In the genomic region with DNA sequence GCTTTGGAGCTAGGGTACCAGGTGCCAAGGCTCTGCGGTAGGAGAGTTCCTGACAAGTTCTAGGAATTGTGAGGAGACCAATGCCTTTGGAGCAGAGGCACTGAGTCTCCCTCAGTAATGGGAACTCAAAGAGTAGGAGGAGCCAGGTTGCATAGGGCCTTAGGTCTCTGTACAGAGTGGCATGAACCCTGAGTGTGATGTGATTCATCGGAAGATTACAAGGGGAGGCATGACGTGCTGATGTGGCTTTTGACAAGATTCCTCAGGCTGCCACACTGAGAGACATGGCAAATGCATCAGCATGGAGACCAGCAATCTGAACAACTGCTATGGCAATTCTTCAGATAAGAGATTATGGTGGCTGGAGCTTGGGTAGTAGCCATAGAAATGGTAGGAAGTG, we compare ENCODE assay signal across 20 cellular contexts.
DNase-seq lines count a peak whose midpoint lies in the region; ATAC-seq and TF ChIP-seq lines count a peak whose summit lies in the region.
"Had no signal": no experiment of that assay in that cellular context is flagged by ENCODE, and none has a peak within 500 bp of the region (broad histone marks: within the 10 kb centered on the region; RNA-seq: fewer than 3 reads in every experiment).

No MANE protein-coding gene starts in this region.

- no peak for ATAC-seq in GM19035 (IDR thresholded peaks at IDR 0.05; ENCODE audit: unreplicated experiment)
- ATAC-seq: activated CD4-positive, CD25-positive, alpha-beta regulatory T cell treated with anti-CD3 and anti-CD28 coated beads, Interleukin-2, amount 50 U/mL, for 24 hours; body of pancreas; pancreas had no signal

- DNase-seq in HFFc6 (peak; percentile 33), RKO (ENCODE audit: low spot score) (peak; percentile 52), fibroblast of villous mesenchyme (ENCODE audit: low read depth) (peak; percentile 44), BE2C (no peak), NCI-H2081 (lab: John Stamatoyannopoulos, UW) (no peak), NCI-H146 (lab: John Stamatoyannopoulos, UW) (no peak)
- DNase-seq: activated CD4-positive, alpha-beta memory T cell treated with anti-CD3 and anti-CD28 coated beads, Interleukin-2, amount 10 ng/mL, durations not matched to agents 7 days and 5 days; activated effector memory CD4-positive, alpha-beta T cell treated with Interleukin-2 at 50 U/mL for 16 hours; body of pancreas; CD4-positive, alpha-beta memory T cell; cortex of kidney; left ventricle myocardium inferior; NCI-H1417 treated with DMSO at 0.1 percent for 48 hours; pancreas; sigmoid colon; substantia nigra; uterus had no signal

- H3K4me3 Mint-ChIP-seq in HFFc6 = no peak overlapping the region
- H3K4me3 Mint-ChIP-seq: activated CD4-positive, alpha-beta memory T cell treated with anti-CD3 and anti-CD28 coated beads, Interleukin-2, amount 10 ng/mL, durations not matched to agents 7 days and 5 days; CD4-positive, alpha-beta memory T cell; nephron had no signal

- H3K27me3 ChIP-seq in BE2C = no peaks in the 10 kb centered on the region
- H3K27me3 ChIP-seq: body of pancreas, pancreas, sigmoid colon, uterus had no signal

- H3K4me3 ChIP-seq in fibroblast of villous mesenchyme (ENCODE audit: low read depth, low read length) = no peak overlapping the region
- H3K4me3 ChIP-seq in BE2C (ENCODE audit: low read depth, low read length) = no peak overlapping the region
- H3K4me3 ChIP-seq: body of pancreas, left ventricle myocardium inferior, pancreas, sigmoid colon, uterus had no signal

- no peaks in the 10 kb centered on the region; the same call in 1 of the 2 replicates for H3K9me3 Mint-ChIP-seq in HFFc6
- H3K9me3 Mint-ChIP-seq: activated CD4-positive, alpha-beta memory T cell treated with anti-CD3 and anti-CD28 coated beads, Interleukin-2, amount 10 ng/mL, durations not matched to agents 7 days and 5 days; nephron had no signal

- no peak overlapping the region for H3K27ac Mint-ChIP-seq in HFFc6
- H3K27ac Mint-ChIP-seq: activated CD4-positive, alpha-beta memory T cell treated with anti-CD3 and anti-CD28 coated beads, Interleukin-2, amount 10 ng/mL, durations not matched to agents 7 days and 5 days; CD4-positive, alpha-beta memory T cell; nephron had no signal

- H3K9me3 ChIP-seq in BE2C = no peaks in the 10 kb centered on the region
- H3K9me3 ChIP-seq: body of pancreas, left ventricle myocardium inferior, pancreas, sigmoid colon, uterus had no signal

- peaks cover 1% of the 10 kb centered on the region; the same call in 1 of the 2 replicates for H3K27me3 Mint-ChIP-seq in HFFc6 (ENCODE audit: insufficient read depth)

- TF ChIP-seq CTCF in HFFc6 (IDR thresholded peaks at IDR 0.05) = no peak
- no peak for TF ChIP-seq CTCF in fibroblast of villous mesenchyme (IDR thresholded peaks at IDR 0.05; ENCODE audit: insufficient read depth, low read depth, low read length)
- no peak for TF ChIP-seq CTCF in BE2C (IDR thresholded peaks at IDR 0.05; ENCODE audit: low read depth, low read length)

- no peaks in the 10 kb centered on the region for H3K4me1 ChIP-seq in BE2C
- H3K4me1 ChIP-seq: body of pancreas, uterus had no signal

- no peaks in the 10 kb centered on the region for H3K36me3 ChIP-seq in BE2C
- H3K36me3 ChIP-seq: left ventricle myocardium inferior, pancreas, sigmoid colon, uterus had no signal

- H3K36me3 Mint-ChIP-seq in HFFc6 (ENCODE audit: low read depth) = peaks cover 16% of the 10 kb centered on the region
- H3K36me3 Mint-ChIP-seq: CD4-positive, alpha-beta memory T cell had no signal

- peaks cover 63% of the 10 kb centered on the region for H3K4me1 Mint-ChIP-seq in HFFc6 (ENCODE audit: low read depth)
- H3K4me1 Mint-ChIP-seq: activated CD4-positive, alpha-beta memory T cell treated with anti-CD3 and anti-CD28 coated beads, Interleukin-2, amount 10 ng/mL, durations not matched to agents 7 days and 5 days; CD4-positive, alpha-beta memory T cell had no signal

Comparison
In these comparisons a context has a peak if more than half of its experiments do, and no peak if none do; other contexts are left out.
1. DNase-seq: peak in HFFc6 (single experiment), RKO (single experiment) and fibroblast of villous mesenchyme (single experiment); none in BE2C (single experiment), NCI-H2081 (0 of 2) and NCI-H146 (single experiment).